Comparison of ENCODE assay signal across 8 cellular contexts in genomic region chr15:67253517-67254237, GRCh38. TPM values are rescaled to one million over a fixed set of nuclear protein-coding genes. Genes with fewer than 3 reads are reported as not detected.
DNase-seq lines count a peak whose midpoint lies in the region; ATAC-seq and TF ChIP-seq lines count a peak whose summit lies in the region.

No MANE protein-coding gene starts in this region.

- TF ChIP-seq POLR2A in body of pancreas (IDR thresholded peaks at IDR 0.05), result no peak
- TF ChIP-seq POLR2A in uterus (IDR thresholded peaks at IDR 0.05), result no peak

- H3K9me3 ChIP-seq in Loucy (ENCODE audit: insufficient read depth, low read depth, low read length), result no peaks in the 10 kb centered on the region
- H3K9me3 ChIP-seq in body of pancreas, result no peaks in the 10 kb centered on the region
- H3K9me3 ChIP-seq in uterus, result no peaks in the 10 kb centered on the region

- H3K27ac ChIP-seq in body of pancreas, result peak overlapping the region; percentile 84 to 96 (median 87)
- H3K27ac ChIP-seq in uterus, result peak overlapping the region; percentile 71 to 92

- WGBS in body of pancreas, 2 donors, result 19% methylated on average over 16 of the region's 16 CpGs

- peak overlapping the region; percentile 81 for H3K9ac ChIP-seq in Loucy (ENCODE audit: low read depth, low read length, poor library complexity, severe bottlenecking)

- peak overlapping the region; percentile 82 for H2AFZ ChIP-seq in Loucy (ENCODE audit: low read length)

- H3K36me3 ChIP-seq in Loucy (ENCODE audit: insufficient read depth, low read length) (no peaks in the 10 kb centered on the region), body of pancreas (replicated peaks in 1 of 2; ENCODE audit: insufficient read depth in 1 of 2, low read depth in 2 of 2) (no peaks in the 10 kb centered on the region), uterus (no peaks in the 10 kb centered on the region)

- peaks cover 15% of the 10 kb centered on the region for H4K20me1 ChIP-seq in Loucy (ENCODE audit: insufficient read depth, low read length, poor library complexity, severe bottlenecking)

- intact Hi-C loops in body of pancreas (cut with DNase I) (no loop called here), uterus (cut with DNase I; ENCODE audit: low total_unique reads) (no loop called here)

- H3K27me3 ChIP-seq in Loucy (ENCODE audit: insufficient read depth, low read length, poor library complexity, severe bottlenecking), result no peaks in the 10 kb centered on the region
- H3K27me3 ChIP-seq in body of pancreas, result no peaks in the 10 kb centered on the region
- H3K27me3 ChIP-seq in uterus, result no peaks in the 10 kb centered on the region

- H3K4me1 ChIP-seq in Loucy (ENCODE audit: insufficient read depth, low read length, poor library complexity, severe bottlenecking) (peaks cover 31% of the 10 kb centered on the region), body of pancreas (peaks cover 12% of the 10 kb centered on the region), uterus (no peaks in the 10 kb centered on the region)

- H3F3A ChIP-seq in Loucy (ENCODE audit: low read depth), result peaks cover 5% of the 10 kb centered on the region

- ATAC-seq in body of pancreas, result no peak

- H3K4me3 ChIP-seq in Loucy (ENCODE audit: low read length, poor library complexity, severe bottlenecking) (peak overlapping the region; percentile 86), body of pancreas (peak overlapping the region; percentile 97 to 99), uterus (peak overlapping the region; percentile 88 to 90)

- peak overlapping the region; percentile 97 for H3K4me2 ChIP-seq in Loucy (ENCODE audit: low read depth, low read length, poor library complexity, severe bottlenecking)

- DNase-seq in Daoy (ENCODE audit: low read depth) (peak; percentile 19), body of pancreas (peak in 1 of 4 donors; percentile 19), medulla oblongata (ENCODE audit: extremely low spot score) (peak; percentile 13), uterus (no peak), COLO829 (ENCODE audit: low spot score) (no peak), NCI-H446 (lab: John Stamatoyannopoulos, UW) (no peak)
- DNase-seq in stimulated activated CD4-positive, alpha-beta T cell treated with anti-CD3 and anti-CD28 coated beads, Interleukin-15, amount 100 ng/mL, for 24 hours, result no peak

- peaks cover 51% of the 10 kb centered on the region for H3K79me2 ChIP-seq in Loucy (ENCODE audit: insufficient read depth, low read length)

- TF ChIP-seq CTCF in Loucy (conservative IDR thresholded peaks at IDR 0.05; ENCODE audit: low read length) (no peak), body of pancreas (IDR thresholded peaks at IDR 0.05) (no peak), uterus (IDR thresholded peaks at IDR 0.05) (no peak)

- H3K9me2 ChIP-seq in Loucy (replicated peaks; ENCODE audit: low read depth, low read length), result no peaks in the 10 kb centered on the region

RNA-seq across cellular contexts. Expression of gene AAGAB, which starts 0.8 kb away (rescaled TPM):
- 99.4 and 114 TPM in 2 replicates for total RNA-seq in Daoy (2014; rRNA removed; shearing (Covaris generic))
- total RNA-seq in body of pancreas, result 10 to 100 TPM; 12.5 to 13.5 TPM
- total RNA-seq in uterus, result 10 to 100 TPM; 25.5 to 44.8 (median 39.4) TPM

RNA-seq across cellular contexts. Expression of gene IQCH, which starts 0.9 kb away (rescaled TPM):
- total RNA-seq in Daoy (2014; rRNA removed; shearing (Covaris generic)), result 3.2 and 10.7 TPM in 2 replicates
- 1 to 10 TPM; 1.6 to 6.7 TPM for total RNA-seq in body of pancreas
- 1 to 10 TPM in 3 of 4 donors, under 1 TPM in 1; 0.26 to 3.0 (median 1.7) TPM for total RNA-seq in uterus

Comparison
In these comparisons a context has a peak if more than half of its experiments do, and no peak if none do; other contexts are left out.
1. DNase-seq: peak in Daoy (single experiment) and medulla oblongata (single experiment); none in uterus (0 of 2), COLO829 (single experiment), stimulated activated CD4-positive, alpha-beta T cell treated with anti-CD3 and anti-CD28 coated beads, Interleukin-15, amount 100 ng/mL, for 24 hours (single experiment) and NCI-H446 (0 of 2).
2. Peak in every context shown above with its lines, with median percentiles within 50 percentile points of each other: H3K4me3 ChIP-seq.